7 cellular contexts compared by ENCODE assay signal in the genomic region with DNA sequence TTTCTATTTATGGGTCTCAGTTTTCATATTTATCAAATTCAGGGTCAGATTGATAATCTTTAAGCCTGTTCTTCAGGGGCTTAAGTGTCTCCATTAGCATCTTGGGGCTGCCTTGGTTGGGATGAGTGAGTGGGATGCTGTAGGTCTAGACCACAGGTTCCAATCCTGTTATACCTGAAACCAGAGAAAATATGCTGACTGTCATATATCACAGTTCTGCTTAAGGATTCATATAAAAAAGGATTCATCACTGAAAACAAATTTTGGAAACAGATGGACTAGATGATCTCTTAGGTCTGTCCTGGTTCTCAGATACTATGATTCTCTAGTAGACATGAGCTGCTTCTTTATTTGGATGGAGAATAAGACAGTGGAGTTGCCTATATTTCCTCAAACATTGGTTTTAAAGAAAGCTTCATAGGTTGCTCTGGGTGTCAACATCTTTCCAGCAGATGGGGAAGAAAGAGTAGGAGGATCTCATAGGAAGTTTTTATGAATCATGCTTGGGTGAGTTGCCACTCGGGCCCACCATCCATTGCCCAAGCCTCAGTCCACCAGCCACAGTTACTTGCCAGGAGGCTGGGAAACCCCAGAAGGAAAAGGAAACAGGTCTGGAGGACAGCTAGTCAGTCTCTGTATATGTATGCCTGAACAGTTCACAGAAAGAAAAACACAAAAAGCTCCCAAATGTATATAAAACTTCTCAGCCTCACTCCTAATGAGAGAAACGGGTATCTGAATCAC. TPM values are rescaled to one million over a fixed set of nuclear protein-coding genes. Genes with fewer than 3 reads are reported as not detected.
DNase-seq lines count a peak whose midpoint lies in the region; ATAC-seq and TF ChIP-seq lines count a peak whose summit lies in the region.

No MANE protein-coding gene starts in this region.

- no peak overlapping the region for H3K23ac ChIP-seq in trophoblast cell (ENCODE audit: low read length)

- no peak overlapping the region for H4K12ac ChIP-seq in trophoblast cell (ENCODE audit: low read depth, low read length)

- H4K91ac ChIP-seq in trophoblast cell (ENCODE audit: low read depth, low read length): no peak overlapping the region

- DNase-seq in GM03348 (ENCODE audit: low spot score) (peak; percentile 46), choroid plexus epithelial cell (ENCODE audit: low read depth) (peak; percentile 69), trophoblast cell (peak; percentile 29 to 35)

- H3K14ac ChIP-seq in trophoblast cell (ENCODE audit: low read length): no peak overlapping the region

- no peak for ATAC-seq in HG03571 (IDR thresholded peaks at IDR 0.05; ENCODE audit: unreplicated experiment)
- no peak for ATAC-seq in GM18868 (IDR thresholded peaks at IDR 0.05; ENCODE audit: unreplicated experiment)
- ATAC-seq in GM18909 (IDR thresholded peaks at IDR 0.05; ENCODE audit: poor library complexity, unreplicated experiment): no peak

- H3K9me3 ChIP-seq in OCI-LY3 (ENCODE audit: insufficient read depth, low read length) (no peaks in the 10 kb centered on the region), trophoblast cell (ENCODE audit: insufficient read depth, low read depth, low read length) (no peaks in the 10 kb centered on the region)

- H2AK5ac ChIP-seq in trophoblast cell (ENCODE audit: low read length): no peak overlapping the region

- H3K36me3 ChIP-seq in OCI-LY3 (replicated peaks; ENCODE audit: low read depth, low read length) (peaks cover 10% of the 10 kb centered on the region), trophoblast cell (ENCODE audit: control insufficient read depth in 1 of 2, insufficient read depth in 2 of 2, low read length in 2 of 2) (no peaks in the 10 kb centered on the region)

- no peak overlapping the region for H3K27ac ChIP-seq in OCI-LY3 (ENCODE audit: low read length)
- no peak overlapping the region for H3K27ac ChIP-seq in trophoblast cell (ENCODE audit: low read depth, low read length)

- no CpG with 5 or more reads among the region's 2 CpGs for WGBS in trophoblast cell (ENCODE audit: extremely low coverage, insufficient coverage, insufficient read length)

- no peak overlapping the region for H3K18ac ChIP-seq in trophoblast cell (ENCODE audit: low read length)

- peaks cover 4% of the 10 kb centered on the region; the same call in 1 of the 2 replicates for H3K27me3 ChIP-seq in OCI-LY3 (ENCODE audit: low read depth, low read length)
- no peaks in the 10 kb centered on the region for H3K27me3 ChIP-seq in trophoblast cell (ENCODE audit: insufficient read depth, low read length)

- no peak overlapping the region for H4K8ac ChIP-seq in trophoblast cell (ENCODE audit: low read depth, low read length)

- H2BK12ac ChIP-seq in trophoblast cell (ENCODE audit: low read length): no peak overlapping the region

- H3K4me2 ChIP-seq in OCI-LY3 (ENCODE audit: low read length) (peak overlapping the region; percentile 84; the same call in 1 of the 2 replicates), trophoblast cell (ENCODE audit: low read length) (no peak overlapping the region)

- no peak overlapping the region for H2BK120ac ChIP-seq in trophoblast cell (ENCODE audit: insufficient read depth, low read length, poor library complexity)

- H4K20me1 ChIP-seq in OCI-LY3 (ENCODE audit: insufficient read depth, low read length): no peaks in the 10 kb centered on the region

- no peak overlapping the region for H2BK5ac ChIP-seq in trophoblast cell (ENCODE audit: low read depth, low read length, poor library complexity)

- no peak overlapping the region for H3K4ac ChIP-seq in trophoblast cell (ENCODE audit: low read depth, low read length)

- no peaks in the 10 kb centered on the region for H3K79me2 ChIP-seq in OCI-LY3 (ENCODE audit: low read length)
- H3K79me2 ChIP-seq in trophoblast cell (ENCODE audit: control insufficient read depth, insufficient read depth, low read length, poor library complexity): no peaks in the 10 kb centered on the region

- H3K4me1 ChIP-seq in OCI-LY3 (ENCODE audit: low read length): peaks cover 20% of the 10 kb centered on the region
- peaks cover 0 to 6% of the 10 kb centered on the region in 2 experiments for H3K4me1 ChIP-seq in trophoblast cell (ENCODE audit: control insufficient read depth in 1 of 2, insufficient read depth in 2 of 2, low read length in 2 of 2)

- H3K4me3 ChIP-seq in OCI-LY3 (ENCODE audit: low read length): no peak overlapping the region
- no peak overlapping the region for H3K4me3 ChIP-seq in choroid plexus epithelial cell (ENCODE audit: low read depth, low read length)
- H3K4me3 ChIP-seq in trophoblast cell (ENCODE audit: low read depth, low read length): no peak overlapping the region

- TF ChIP-seq CTCF in OCI-LY3 (IDR thresholded peaks at IDR 0.05; ENCODE audit: low read depth, low read length): no peak
- no peak for TF ChIP-seq CTCF in choroid plexus epithelial cell (conservative IDR thresholded peaks at IDR 0.05; ENCODE audit: low read depth, low read length)

- H3K9ac ChIP-seq in OCI-LY3 (ENCODE audit: low read length) (no peak overlapping the region), trophoblast cell (ENCODE audit: low read length) (no peak overlapping the region)

- H3K79me1 ChIP-seq in trophoblast cell (ENCODE audit: low read length): no peaks in the 10 kb centered on the region

- H2AFZ ChIP-seq in OCI-LY3 (ENCODE audit: low read depth, low read length) (no peak overlapping the region), trophoblast cell (ENCODE audit: insufficient read depth, low read length, poor library complexity) (no peak overlapping the region)

RNA-seq across cellular contexts. Expression of gene MAP7, which starts 42.9 kb away (rescaled TPM):
- 58.6 and 61.6 TPM in 2 replicates for polyA plus RNA-seq in trophoblast cell (2013)
